1 cellular context compared by ENCODE assay signal in genomic region chr6:167680605-167681149, GRCh38.
TF ChIP-seq lines count a peak whose summit lies in the region.

No MANE protein-coding gene starts in this region.

TF ChIP-seq in HepG2, 621 proteins besides CTCF, POLR2A, EP300 and RAD21 (continued from another document and continues in another):
- TF ChIP-seq ZNF512B (CRISPR knock-in tag; IDR thresholded peaks at IDR 0.05; ENCODE audit: borderline replicate concordance) (no peak), BORCS8-MEF2B (CRISPR knock-in tag; IDR thresholded peaks at IDR 0.05) (no peak), SMAD9 (CRISPR knock-in tag; IDR thresholded peaks at IDR 0.05) (no peak), ZNF335 (CRISPR knock-in tag; IDR thresholded peaks at IDR 0.05) (no peak), ATF7 (IDR thresholded peaks at IDR 0.05) (no peak), ATF7 (CRISPR knock-in tag; IDR thresholded peaks at IDR 0.05) (no peak), PREB (CRISPR knock-in tag; IDR thresholded peaks at IDR 0.05) (no peak), NR3C1 (CRISPR knock-in tag; IDR thresholded peaks at IDR 0.05) (no peak), ZKSCAN8 (CRISPR knock-in tag; IDR thresholded peaks at IDR 0.05; ENCODE audit: borderline replicate concordance) (no peak), CSRNP2 (CRISPR knock-in tag; conservative IDR thresholded peaks at IDR 0.05; ENCODE audit: low read depth) (0 out of 2 replicates have a peak, but pooled peaks have one; percentile 26), IKZF1 (IDR thresholded peaks at IDR 0.05) (no peak), ZHX2 (IDR thresholded peaks at IDR 0.05; ENCODE audit: low read depth) (no peak), ZHX2 (CRISPR knock-in tag; IDR thresholded peaks at IDR 0.05; ENCODE audit: borderline replicate concordance) (no peak), MYNN (CRISPR knock-in tag; IDR thresholded peaks at IDR 0.05; ENCODE audit: low read depth) (no peak), MNT (IDR thresholded peaks at IDR 0.05) (no peak), ARID3A (IDR thresholded peaks at IDR 0.05; ENCODE audit: low read depth, low read length) (no peak), ZNF605 (CRISPR knock-in tag; IDR thresholded peaks at IDR 0.05) (0 out of 2 replicates have a peak, but pooled peaks have one; percentile 22), ZNF768 (CRISPR knock-in tag; IDR thresholded peaks at IDR 0.05) (peak; percentile 21; the same call in 1 of the 2 replicates), ZNF557 (CRISPR knock-in tag; IDR thresholded peaks at IDR 0.05) (no peak), NKX3-1 (CRISPR knock-in tag; IDR thresholded peaks at IDR 0.05) (no peak), POLR2G (IDR thresholded peaks at IDR 0.05; ENCODE audit: low read depth, low read length) (no peak), REXO4 (CRISPR knock-in tag; IDR thresholded peaks at IDR 0.05; ENCODE audit: borderline replicate concordance) (no peak), CBX2 (IDR thresholded peaks at IDR 0.05; ENCODE audit: low read depth, low read length) (no peak), CBX2 (CRISPR knock-in tag; IDR thresholded peaks at IDR 0.05; ENCODE audit: low read depth) (no peak), ZSCAN20 (CRISPR knock-in tag; IDR thresholded peaks at IDR 0.05; ENCODE audit: borderline replicate concordance) (no peak), XRCC5 (optimal IDR thresholded peaks at IDR 0.05; ENCODE audit: low read length) (no peak), ZSCAN29 (CRISPR knock-in tag; conservative IDR thresholded peaks at IDR 0.05) (no peak), FLYWCH1 (CRISPR knock-in tag; IDR thresholded peaks at IDR 0.05) (no peak), HHEX (CRISPR knock-in tag; IDR thresholded peaks at IDR 0.05) (no peak), DDIT3 (CRISPR knock-in tag; IDR thresholded peaks at IDR 0.05) (no peak), ETV5 (CRISPR knock-in tag; IDR thresholded peaks at IDR 0.05; ENCODE audit: borderline replicate concordance) (no peak), ZNF142 (CRISPR knock-in tag; IDR thresholded peaks at IDR 0.05) (no peak), SSRP1 (CRISPR knock-in tag; IDR thresholded peaks at IDR 0.05) (no peak)
